Comparison of ENCODE assay signal across 11 cellular contexts in the genomic region with DNA sequence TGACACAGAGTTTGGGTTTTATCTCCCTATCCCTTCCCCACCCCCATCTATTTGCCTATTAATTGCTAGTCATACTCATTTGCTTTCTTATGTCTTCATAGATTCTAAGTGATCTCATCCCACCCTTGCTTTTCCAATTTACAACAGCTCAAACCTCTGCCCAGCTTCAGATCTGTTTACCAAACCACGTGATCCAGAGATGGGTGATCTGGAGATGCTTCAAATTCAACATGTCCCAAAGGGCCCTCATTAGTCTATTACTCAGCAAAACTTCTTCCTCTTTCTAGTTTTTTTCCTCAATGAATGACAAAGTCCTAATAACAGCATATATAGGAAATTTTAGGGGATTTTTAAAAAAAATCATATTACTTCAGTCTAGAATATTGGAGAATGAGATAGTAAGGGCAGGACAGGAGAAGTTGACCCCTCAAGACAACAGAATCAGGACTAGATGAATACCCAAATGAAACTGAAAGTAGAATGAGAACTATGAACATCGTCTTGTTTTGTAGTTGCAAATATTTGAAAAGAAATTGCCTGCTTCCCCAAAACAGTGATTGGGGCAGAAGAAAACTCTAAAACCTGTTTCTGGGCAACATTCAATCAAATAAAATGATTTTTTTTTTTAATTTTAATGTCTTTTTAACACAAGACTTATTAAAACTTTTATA.
DNase-seq lines count a peak whose midpoint lies in the region; ATAC-seq lines count a peak whose summit lies in the region.
"Had no signal": no experiment of that assay in that cellular context is flagged by ENCODE, and none has a peak within 500 bp of the region (broad histone marks: within the 10 kb centered on the region; RNA-seq: fewer than 3 reads in every experiment).

No MANE protein-coding gene starts in this region.

- intact Hi-C loops in left cardiac atrium (cut with DNase I): no loop called here

- H3K27me3 ChIP-seq in stomach smooth muscle (ENCODE audit: control insufficient read depth in 1 of 2, insufficient read depth in 2 of 2, low read length in 2 of 2): no peaks in the 10 kb centered on the region
- H3K27me3 ChIP-seq: Peyer's patch had no signal

- peak overlapping the region; percentile 83 for H3K27ac Mint-ChIP-seq in activated naive CD8-positive, alpha-beta T cell treated with anti-CD3 and anti-CD28 coated beads for 36 hours

- no peaks in the 10 kb centered on the region for H3K36me3 ChIP-seq in stomach smooth muscle (ENCODE audit: control insufficient read depth in 2 of 2, insufficient read depth in 2 of 2, low read length in 2 of 2)
- H3K36me3 ChIP-seq: Peyer's patch had no signal

- H3K4me1 ChIP-seq in stomach smooth muscle (ENCODE audit: control insufficient read depth, insufficient read depth, low read length): no peaks in the 10 kb centered on the region
- H3K4me1 ChIP-seq: Peyer's patch had no signal

- no peaks in the 10 kb centered on the region for H3K9me3 ChIP-seq in stomach smooth muscle (ENCODE audit: control insufficient read depth in 2 of 2, low read length in 2 of 2)
- H3K9me3 ChIP-seq: Peyer's patch had no signal

- no peak for ATAC-seq in activated T-cell treated with anti-CD3 and anti-CD28 coated beads, Interleukin-2, amount 50 U/mL, for 4 hours
- ATAC-seq in HG03175 (IDR thresholded peaks at IDR 0.05; ENCODE audit: unreplicated experiment): peak; percentile 78
- ATAC-seq in left cardiac atrium: no peak
- ATAC-seq: left ventricle myocardium superior had no signal

- H3K4me3 Mint-ChIP-seq in activated T-cell treated with anti-CD3 and anti-CD28 coated beads, Interleukin-2, amount 50 U/mL, for 4 hours: peak overlapping the region; percentile 62
- peak overlapping the region; percentile 52 for H3K4me3 Mint-ChIP-seq in activated naive CD8-positive, alpha-beta T cell treated with anti-CD3 and anti-CD28 coated beads for 36 hours

- peaks cover 26% of the 10 kb centered on the region for H3K4me1 Mint-ChIP-seq in activated T-cell treated with anti-CD3 and anti-CD28 coated beads, Interleukin-2, amount 50 U/mL, for 4 hours (ENCODE audit: low read depth)
- peaks cover 15% of the 10 kb centered on the region for H3K4me1 Mint-ChIP-seq in activated naive CD8-positive, alpha-beta T cell treated with anti-CD3 and anti-CD28 coated beads for 36 hours

- peak overlapping the region; percentile 24 to 47 for H3K4me3 ChIP-seq in stomach smooth muscle (ENCODE audit: low read length in 2 of 2)

- H3K36me3 Mint-ChIP-seq in activated T-cell treated with anti-CD3 and anti-CD28 coated beads, Interleukin-2, amount 50 U/mL, for 4 hours (ENCODE audit: insufficient read depth): no peaks in the 10 kb centered on the region
- H3K36me3 Mint-ChIP-seq in activated naive CD8-positive, alpha-beta T cell treated with anti-CD3 and anti-CD28 coated beads for 36 hours: peaks cover 2% of the 10 kb centered on the region

- H3K27ac ChIP-seq in stomach smooth muscle (ENCODE audit: low read length): no peak overlapping the region
- H3K27ac ChIP-seq: C4-2B had no signal

- no peaks in the 10 kb centered on the region for H3K27me3 Mint-ChIP-seq in activated T-cell treated with anti-CD3 and anti-CD28 coated beads, Interleukin-2, amount 50 U/mL, for 4 hours (ENCODE audit: low read depth)
- no peaks in the 10 kb centered on the region for H3K27me3 Mint-ChIP-seq in activated naive CD8-positive, alpha-beta T cell treated with anti-CD3 and anti-CD28 coated beads for 36 hours

- DNase-seq in activated T-cell treated with anti-CD3 and anti-CD28 coated beads, Interleukin-2, amount 50 U/mL, for 4 hours: no peak
- DNase-seq in activated T-cell treated with anti-CD3 and anti-CD28 coated beads, Interleukin-2, amount 50 U/mL, for 48 hours: no peak
- DNase-seq in activated naive CD8-positive, alpha-beta T cell treated with anti-CD3 and anti-CD28 coated beads for 36 hours: no peak
- DNase-seq in ureter (ENCODE audit: low spot score) (no peak), NCI-H2171 (lab: John Stamatoyannopoulos, UW) (no peak), left cardiac atrium (no peak)
- DNase-seq: left ventricle myocardium superior, Peyer's patch had no signal

- no peaks in the 10 kb centered on the region for H3K9me3 Mint-ChIP-seq in activated T-cell treated with anti-CD3 and anti-CD28 coated beads, Interleukin-2, amount 50 U/mL, for 4 hours
- H3K9me3 Mint-ChIP-seq in activated naive CD8-positive, alpha-beta T cell treated with anti-CD3 and anti-CD28 coated beads for 36 hours: peaks cover 7% of the 10 kb centered on the region

- H3K9ac ChIP-seq in stomach smooth muscle (ENCODE audit: low read length in 2 of 2): no peak overlapping the region
